In genomic region chr15:48898083-48898482, GRCh38 we compare ENCODE assay signal across 15 cellular contexts. TPM values are rescaled to one million over a fixed set of nuclear protein-coding genes. Genes with fewer than 3 reads are reported as not detected.
A peak's percentile ranks its signal among the peaks of the same experiment; 100 is the strongest.
DNase-seq lines count a peak whose midpoint lies in the region; ATAC-seq and TF ChIP-seq lines count a peak whose summit lies in the region.
"Had no signal": no experiment of that assay in that cellular context is flagged by ENCODE, and none has a peak within 500 bp of the region (broad histone marks: within the 10 kb centered on the region; RNA-seq: fewer than 3 reads in every experiment).

No MANE protein-coding gene starts in this region.

- ATAC-seq in right cardiac atrium (no peak), Right ventricle myocardium inferior (no peak), HG03025 (IDR thresholded peaks at IDR 0.05; ENCODE audit: low FRiP score, unreplicated experiment) (no peak), WTC11 (no peak)
- ATAC-seq: effector memory CD8-positive, alpha-beta T cell had no signal

- CTCF ChIA-PET in mammary epithelial cell (lab: Charles Lee; ENCODE audit: low non-redundant PET) = no interaction called here
- CTCF ChIA-PET in WTC11 (lab: Charles Lee) = interaction anchor here (0.7 kb wide), 1 partner anchor 78 kb away, joined by 3 read pairs; no protein-coding TSS in a partner anchor

- H3K27me3 Mint-ChIP-seq in neural crest cell (ENCODE audit: low read depth) = no peaks in the 10 kb centered on the region
- H3K27me3 Mint-ChIP-seq in WTC11 (ENCODE audit: low read depth) = no peaks in the 10 kb centered on the region

- H3K4me1 Mint-ChIP-seq in neural crest cell (peaks cover 39% of the 10 kb centered on the region), WTC11 (peaks cover 17% of the 10 kb centered on the region)

- POLR2A ChIA-PET in WTC11 (lab: Charles Lee) = no interaction called here

- peak overlapping the region; percentile 97 for H2AFZ ChIP-seq in mammary epithelial cell (ENCODE audit: low read depth, low read length)

- dilution Hi-C loops in mammary epithelial cell (cut with HindIII; ENCODE audit: low sequenced_read_pairs) = no loop called here

- no TSS peak for BruUV-seq in mammary epithelial cell (replicated peaks; lab: Mats Ljungman, UMichigan)

- H3K9me3 Mint-ChIP-seq in neural crest cell (no peaks in the 10 kb centered on the region), WTC11 (no peaks in the 10 kb centered on the region)
- H3K9me3 Mint-ChIP-seq: effector memory CD8-positive, alpha-beta T cell had no signal

- no peaks in the 10 kb centered on the region for H4K20me1 ChIP-seq in mammary epithelial cell (ENCODE audit: insufficient read depth, low read length)

- H3K4me3 Mint-ChIP-seq in neural crest cell (peak overlapping the region; percentile 68), WTC11 (no peak overlapping the region)
- H3K4me3 Mint-ChIP-seq: effector memory CD8-positive, alpha-beta T cell had no signal

- no peaks in the 10 kb centered on the region for H3K79me2 ChIP-seq in mammary epithelial cell (ENCODE audit: insufficient read depth, low read length)

- H3K36me3 ChIP-seq in mammary epithelial cell (ENCODE audit: insufficient read depth, low read length) = no peaks in the 10 kb centered on the region

- peak overlapping the region; percentile 97 for H3K4me2 ChIP-seq in mammary epithelial cell (ENCODE audit: insufficient read depth, low read depth, low read length)

- TF ChIP-seq CTCF in mammary epithelial cell (conservative IDR thresholded peaks at IDR 0.05 in 1 of 2, IDR thresholded peaks at IDR 0.05 in 1 of 2; ENCODE audit: extremely low read depth in 1 of 2, insufficient read depth in 1 of 2, low read depth in 1 of 2, low read length in 2 of 2) (no peak), neural crest cell (conservative IDR thresholded peaks at IDR 0.05) (no peak), WTC11 (IDR thresholded peaks at IDR 0.05) (no peak)

- H3K27ac ChIP-seq in right cardiac atrium (ENCODE audit: low read length) (peak overlapping the region; percentile 72), mammary epithelial cell (ENCODE audit: insufficient read depth, low read depth, low read length) (peak overlapping the region; percentile 76)

- peak overlapping the region; percentile 80 for H3K9ac ChIP-seq in mammary epithelial cell (ENCODE audit: insufficient read depth, low read length)

- H3K27me3 ChIP-seq in right cardiac atrium (ENCODE audit: control insufficient read depth, insufficient read depth) = no peaks in the 10 kb centered on the region
- no peaks in the 10 kb centered on the region for H3K27me3 ChIP-seq in mammary epithelial cell (ENCODE audit: insufficient read depth, low read length)

- in situ Hi-C loops in mammary epithelial cell (cut with MboI; ENCODE audit: low sequenced_read_pairs in 2 of 2) = no loop called here
- in situ Hi-C loops in G401 (cut with HindIII; ENCODE audit: low sequenced_read_pairs) = no loop called here

- intact Hi-C loops in right cardiac atrium (cut with DNase I) = no loop called here
- intact Hi-C loops in Right ventricle myocardium inferior (cut with DNase I) = no loop called here
- intact Hi-C loops in mammary epithelial cell (cut with micrococcal nuclease) = loop anchor here (1.0 to 5.0 kb wide), 2 partner anchors 20 to 34 kb away; partner anchors contain the start of gene EID1

- DNase-seq in right cardiac atrium (no peak), Right ventricle myocardium inferior (ENCODE audit: missing footprints) (no peak), mammary epithelial cell (peak; percentile 17), neural crest cell (ENCODE audit: low read depth, low spot score) (no peak), SIG-M5 treated with dmso at 0.1 percent for 504 hours (lab: John Stamatoyannopoulos, UW; ENCODE audit: unreplicated experiment) (no peak), WTC11 (ENCODE audit: low spot score) (no peak), G401 (ENCODE audit: low spot score) (no peak)
- DNase-seq: activated CD4-positive, alpha-beta T cell treated with anti-CD3 and anti-CD28 coated beads, Interleukin-2, amount 50 U/mL, for 4 hours; Caco-2; effector memory CD8-positive, alpha-beta T cell; GOT3; NCI-H510A; stimulated activated naive CD4-positive, alpha-beta T cell; T-helper 1 cell had no signal

- H3K9me3 ChIP-seq in right cardiac atrium (ENCODE audit: control insufficient read depth, low read length) = no peaks in the 10 kb centered on the region
- H3K9me3 ChIP-seq in mammary epithelial cell (replicated peaks; ENCODE audit: insufficient read depth, low read length) = no peaks in the 10 kb centered on the region
- H3K9me3 ChIP-seq: Caco-2 had no signal

- H3K4me1 ChIP-seq in right cardiac atrium (ENCODE audit: control insufficient read depth, insufficient read depth, low read length) = peaks cover 2% of the 10 kb centered on the region
- H3K4me1 ChIP-seq in mammary epithelial cell (ENCODE audit: insufficient read depth, low read length) = peaks cover 19% of the 10 kb centered on the region
- H3K4me1 ChIP-seq: Caco-2 had no signal

- no peak overlapping the region for H3K4me3 ChIP-seq in right cardiac atrium (ENCODE audit: low read length)
- H3K4me3 ChIP-seq in mammary epithelial cell (replicated peaks in 1 of 3; ENCODE audit: insufficient read depth in 1 of 3, low read depth in 2 of 3, low read length in 3 of 3) = peak overlapping the region; percentile 2 to 65 (median 38)

- H3K36me3 Mint-ChIP-seq in neural crest cell (ENCODE audit: low read depth) = no peaks in the 10 kb centered on the region
- H3K36me3 Mint-ChIP-seq in WTC11 = no peaks in the 10 kb centered on the region

- WGBS in right cardiac atrium = 59% methylated on average over 4 of the region's 4 CpGs
- WGBS in mammary epithelial cell (ENCODE audit: low coverage, missing lambda C conversion rate) = 9% methylated on average over 4 of the region's 4 CpGs

- H3K27ac Mint-ChIP-seq in neural crest cell (ENCODE audit: unreplicated experiment) (peak overlapping the region; percentile 96), WTC11 (no peak overlapping the region; the same call in 1 of the 2 replicates)
- H3K27ac Mint-ChIP-seq: effector memory CD8-positive, alpha-beta T cell had no signal

TF ChIP-seq in WTC11, 78 proteins besides CTCF, POLR2A, EP300 and RAD21:
- TF ChIP-seq JAZF1 (CRISPR knock-in tag; IDR thresholded peaks at IDR 0.05) (no peak), ZNF121 (CRISPR knock-in tag; IDR thresholded peaks at IDR 0.05) (no peak), OVOL2 (CRISPR knock-in tag; IDR thresholded peaks at IDR 0.05; ENCODE audit: borderline replicate concordance) (no peak), AFF4 (CRISPR knock-in tag; IDR thresholded peaks at IDR 0.05; ENCODE audit: borderline replicate concordance) (no peak), ERG (CRISPR knock-in tag; IDR thresholded peaks at IDR 0.05) (no peak)

RNA-seq across cellular contexts. Expression of gene EID1, which starts 20.1 kb away (rescaled TPM):
- total RNA-seq in right cardiac atrium = 100 to 1,000 TPM; 258 to 299 (median 276) TPM
- 318 TPM for polyA plus RNA-seq in right cardiac atrium
- 201 TPM for total RNA-seq in Right ventricle myocardium inferior
- 100 to 1,000 TPM in 1 of 2 donors, 10 to 100 TPM in 1; 84.6 to 147 TPM for total RNA-seq in mammary epithelial cell
- polyA plus RNA-seq in mammary epithelial cell = 105 TPM
- 34.1 TPM for polyA minus RNA-seq in mammary epithelial cell
- total RNA-seq in neural crest cell = 212 and 223 TPM in 2 replicates
- 89.5 to 104 TPM (median 102 TPM) in 3 replicates for total RNA-seq in WTC11 (2021)
- 228 and 261 TPM in 2 replicates for total RNA-seq in G401 (2014; rRNA removed; shearing (Covaris generic))
